ENCODE assay signal across 10 cellular contexts in the genomic region with DNA sequence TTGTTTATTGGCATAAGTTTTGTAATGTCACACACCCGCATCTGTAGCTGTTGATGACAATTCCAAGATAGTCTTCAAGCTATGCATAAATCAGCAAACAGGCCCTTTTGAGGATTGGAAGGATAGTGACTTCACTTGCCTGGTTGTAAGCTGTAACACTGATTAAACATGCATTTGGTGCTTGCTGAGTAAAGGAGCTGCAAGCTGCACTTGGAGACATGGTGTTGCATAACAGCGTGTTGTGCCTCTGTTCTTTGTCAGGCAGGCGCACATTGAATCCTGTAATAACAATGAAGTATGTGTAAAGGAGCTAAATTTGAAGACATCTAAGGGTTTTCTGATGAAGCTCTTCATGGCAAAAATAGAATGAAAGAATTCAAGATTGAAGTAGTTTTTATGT.
DNase-seq lines count a peak whose midpoint lies in the region; ATAC-seq, FAIRE-seq and TF ChIP-seq lines count a peak whose summit lies in the region.
"Had no signal": no experiment of that assay in that cellular context is flagged by ENCODE, and none has a peak within 500 bp of the region (broad histone marks: within the 10 kb centered on the region; RNA-seq: fewer than 3 reads in every experiment).

No MANE protein-coding gene starts in this region.

- no peak for TF ChIP-seq POLR2A in gastroesophageal sphincter (IDR thresholded peaks at IDR 0.05)

- peaks cover 0 to 25% of the 10 kb centered on the region in 2 donors for H3K36me3 ChIP-seq in gastroesophageal sphincter
- peaks cover 12% of the 10 kb centered on the region for H3K36me3 ChIP-seq in osteoblast (ENCODE audit: insufficient read depth, low read length)

- no peaks in the 10 kb centered on the region for H3K9me3 ChIP-seq in gastroesophageal sphincter
- H3K9me3 ChIP-seq in osteoblast (ENCODE audit: low read depth, low read length): no peaks in the 10 kb centered on the region

- no peak for TF ChIP-seq EP300 in gastroesophageal sphincter (IDR thresholded peaks at IDR 0.05)

- H3K4me1 ChIP-seq in gastroesophageal sphincter: peaks cover 0 to 13% (median 0%) of the 10 kb centered on the region in 3 donors
- H3K4me1 ChIP-seq in osteoblast (ENCODE audit: insufficient read depth, low read length): no peaks in the 10 kb centered on the region

- peaks cover under 1% of the 10 kb centered on the region for H3K79me2 ChIP-seq in osteoblast (ENCODE audit: insufficient read depth, low read length)

- H3K27ac ChIP-seq in angular gyrus (ENCODE audit: low read depth, low read length) (peak overlapping the region; percentile 89), gastroesophageal sphincter (peak overlapping the region in 1 of 4 donors; percentile 29), osteoblast (ENCODE audit: low read depth, low read length) (no peak overlapping the region)

- ATAC-seq in gastroesophageal sphincter: peak; percentile 69
- ATAC-seq in HG02798 (IDR thresholded peaks at IDR 0.05; ENCODE audit: poor library complexity, unreplicated experiment): no peak
- ATAC-seq: CD8-positive, alpha-beta T cell had no signal

- no peak for TF ChIP-seq CTCF in gastroesophageal sphincter (IDR thresholded peaks at IDR 0.05)
- TF ChIP-seq CTCF in osteoblast (IDR thresholded peaks at IDR 0.05; ENCODE audit: extremely low read depth, low read depth, low read length): no peak

- H4K20me1 ChIP-seq in osteoblast (ENCODE audit: insufficient read depth, low read length): no peaks in the 10 kb centered on the region

- FAIRE-seq in HTR-8/SVneo (lab: Jason Lieb, UNC): peak; percentile 48

- H3K4me3 ChIP-seq in gastroesophageal sphincter (no peak overlapping the region), osteoblast (ENCODE audit: insufficient read depth, low read length) (no peak overlapping the region)

- no peaks in the 10 kb centered on the region for H3K27me3 ChIP-seq in gastroesophageal sphincter
- H3K27me3 ChIP-seq in osteoblast (ENCODE audit: insufficient read depth, low read length): no peaks in the 10 kb centered on the region

- DNase-seq in HTR-8/SVneo (ENCODE audit: insufficient read length, low spot score) (no peak), osteoblast (ENCODE audit: insufficient read length, low spot score, missing footprints) (peak; percentile 21), NCI-H146 treated with DMSO at 0.1 percent for 48 hours (lab: John Stamatoyannopoulos, UW; ENCODE audit: unreplicated experiment) (no peak), NCI-H446 (lab: John Stamatoyannopoulos, UW) (no peak)
- DNase-seq in stimulated activated CD4-positive, alpha-beta T cell treated with anti-CD3 and anti-CD28 coated beads, Interleukin-2, amount 100 ng/mL, for 48 hours: no peak
- DNase-seq: CD8-positive, alpha-beta T cell; NCI-H1092 treated with DMSO at 0.1 percent for 48 hours had no signal

- 25 to 53% methylated on average over 3 of the region's 3 CpGs for WGBS in gastroesophageal sphincter (ENCODE audit: low coverage in 1 of 2), 2 donors

- H2AFZ ChIP-seq in osteoblast (ENCODE audit: low read length): no peak overlapping the region

- H3K4me2 ChIP-seq in osteoblast (ENCODE audit: insufficient read depth, low read length): no peak overlapping the region
